In the genomic region with DNA sequence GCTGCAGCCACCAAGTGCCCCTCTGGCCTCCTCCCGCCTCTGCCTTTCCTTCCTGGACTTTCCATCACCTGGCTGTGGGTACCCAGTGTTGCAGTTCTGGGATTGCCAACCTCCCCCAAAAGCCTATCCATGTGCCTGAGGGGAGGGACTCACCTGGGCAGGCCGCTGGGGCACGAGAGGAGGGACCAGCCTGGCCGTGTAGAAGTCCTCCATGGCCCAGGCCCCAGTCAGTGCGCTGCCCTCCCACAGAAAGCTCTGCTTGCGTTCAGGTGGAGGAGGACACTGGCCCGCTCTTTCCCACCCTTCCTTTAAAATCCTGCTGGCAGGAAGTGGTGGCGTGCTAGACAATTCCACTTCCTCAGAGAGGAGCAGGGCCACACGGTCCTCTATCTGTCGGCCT, we compare ENCODE assay signal across 14 cellular contexts. TPM values are rescaled to one million over a fixed set of nuclear protein-coding genes. Genes with fewer than 3 reads are reported as not detected.
DNase-seq lines count a peak whose midpoint lies in the region; ATAC-seq and TF ChIP-seq lines count a peak whose summit lies in the region.
"Had no signal": no experiment of that assay in that cellular context is flagged by ENCODE, and none has a peak within 500 bp of the region (broad histone marks: within the 10 kb centered on the region; RNA-seq: fewer than 3 reads in every experiment).

No MANE protein-coding gene starts in this region.

- H3K27me3 Mint-ChIP-seq in endothelial cell (ENCODE audit: unreplicated experiment) = peaks cover 6% of the 10 kb centered on the region

- H3K36me3 ChIP-seq in H7 (replicated peaks; ENCODE audit: control insufficient read depth, insufficient read depth, low read length) = peaks cover 16% of the 10 kb centered on the region

- H3K9me3 Mint-ChIP-seq in endothelial cell (ENCODE audit: unreplicated experiment) = peaks cover 3% of the 10 kb centered on the region
- H3K9me3 Mint-ChIP-seq: CD8-positive, alpha-beta T cell had no signal

- TF ChIP-seq CTCF in endothelial cell (IDR thresholded peaks at IDR 0.05; ENCODE audit: unreplicated experiment) = no peak

- H3K27me3 ChIP-seq in H7 (ENCODE audit: control insufficient read depth, insufficient read depth, low read length) = no peaks in the 10 kb centered on the region

- intact Hi-C loops in posterior vena cava (cut with DNase I) = no loop called here

- no peak for ATAC-seq in HG02840 (IDR thresholded peaks at IDR 0.05; ENCODE audit: low FRiP score, unreplicated experiment)
- ATAC-seq in HG03045 (IDR thresholded peaks at IDR 0.05; ENCODE audit: unreplicated experiment) = no peak
- ATAC-seq: CD8-positive, alpha-beta T cell had no signal

- H3K4me3 Mint-ChIP-seq in endothelial cell (ENCODE audit: unreplicated experiment) = peak overlapping the region; percentile 31
- H3K4me3 Mint-ChIP-seq: CD8-positive, alpha-beta T cell had no signal

- H3K4me3 ChIP-seq in H7 (ENCODE audit: insufficient read depth, low read depth, low read length) = no peak overlapping the region

- DNase-seq in 8988T (peak; percentile 1), H7 (peak; percentile 42), endothelial cell (ENCODE audit: low spot score) (no peak), posterior vena cava (ENCODE audit: low spot score) (peak; percentile 77), HuH-7.5 (ENCODE audit: low spot score) (no peak)
- DNase-seq: AML-193; C1 segment of cervical spinal cord; CD8-positive, alpha-beta T cell; COR-L47; DMS53; GF-D8 had no signal

- peaks cover 53% of the 10 kb centered on the region for H3K36me3 Mint-ChIP-seq in endothelial cell (ENCODE audit: low read depth, unreplicated experiment)

- H3K27ac Mint-ChIP-seq in endothelial cell (ENCODE audit: unreplicated experiment) = no peak overlapping the region
- H3K27ac Mint-ChIP-seq: CD8-positive, alpha-beta T cell had no signal

- peaks cover 10% of the 10 kb centered on the region for H3K4me1 Mint-ChIP-seq in endothelial cell (ENCODE audit: unreplicated experiment)

RNA-seq across cellular contexts. Expression of gene SLX4, which starts 14.2 kb away (rescaled TPM):
- 8.4 and 11.3 TPM in 2 replicates for total RNA-seq in H7 (2014; rRNA removed; shearing (Covaris generic))
- total RNA-seq in endothelial cell (ENCODE audit: unreplicated experiment) = 11.8 TPM
- 1 to 10 TPM; 4.5 to 4.9 TPM for total RNA-seq in posterior vena cava

RNA-seq across cellular contexts. Expression of gene NLRC3, which starts 20.0 kb away (rescaled TPM):
- total RNA-seq in H7 (2014; rRNA removed; shearing (Covaris generic)) = 0.03 and 0.11 TPM in 2 replicates
- total RNA-seq in endothelial cell (ENCODE audit: unreplicated experiment) = 3.2 TPM
- 1 to 10 TPM in 1 of 2 donors, under 1 TPM in 1; 0.81 to 1.0 TPM for total RNA-seq in posterior vena cava
- total RNA-seq: HT-29 had no signal

RNA-seq across cellular contexts. Expression of gene DNASE1, which starts 57.3 kb away (rescaled TPM):
- 13.8 and 23.7 TPM in 2 replicates for total RNA-seq in H7 (2014; rRNA removed; shearing (Covaris generic))
- total RNA-seq in endothelial cell (ENCODE audit: unreplicated experiment) (33.9 TPM), posterior vena cava (1 to 10 TPM; 4.0 to 6.2 TPM)

Comparison
In these comparisons a context has a peak if more than half of its experiments do, and no peak if none do; other contexts are left out.
1. DNase-seq: peak in 8988T (single experiment), H7 (single experiment) and posterior vena cava (single experiment); none in endothelial cell (single experiment) and HuH-7.5 (single experiment).